6 cellular contexts compared by ENCODE assay signal in genomic region chr20:29119684-29120469, GRCh38.
A peak's percentile ranks its signal among the peaks of the same experiment; 100 is the strongest.
DNase-seq lines count a peak whose midpoint lies in the region; ATAC-seq, FAIRE-seq and TF ChIP-seq lines count a peak whose summit lies in the region.
"Not testable (repeated sequence)": the region's sequence is repeated elsewhere in the genome, so short reads cannot be mapped to it uniquely, and the experiment has no call there.

No MANE protein-coding gene starts in this region.

- peak; percentile 65 for DNase-seq in Caki2 (ENCODE audit: low read depth)
- DNase-seq in RWPE2 (ENCODE audit: low spot score); HepG2 (ENCODE audit: low spot score); omental fat pad (ENCODE audit: low spot score); upper lobe of right lung: not testable (repeated sequence)

- intact Hi-C loops in HepG2 (cut with micrococcal nuclease; ENCODE audit: unreplicated experiment) = not testable (repeated sequence)
- intact Hi-C loops in upper lobe of right lung (cut with DNase I) = loop anchor here (10.0 kb wide), 1 partner anchor 755 kb away; no protein-coding TSS in a partner anchor

- H3K27me3 ChIP-seq in RWPE2 (ENCODE audit: insufficient read depth, poor library complexity, severe bottlenecking); HepG2 (ENCODE audit: control insufficient read depth in 1 of 2, insufficient read depth in 2 of 2, low read length in 2 of 2); upper lobe of right lung: not testable (repeated sequence)

- TF ChIP-seq EP300 in HepG2 (IDR thresholded peaks at IDR 0.05; ENCODE audit: low read depth in 2 of 2, low read length in 2 of 2); HepG2 (CRISPR knock-in tag; IDR thresholded peaks at IDR 0.05; ENCODE audit: borderline replicate concordance): not testable (repeated sequence)

- POLR2A ChIA-PET in HEK293 (lab: Yijun Ruan, JAX); HepG2 (lab: Yijun Ruan, JAX): not testable (repeated sequence)

- 28% methylated on average over 9 of the region's 9 CpGs for WGBS in HepG2 (ENCODE audit: low lambda C conversion rate)

- CTCF ChIA-PET in HEK293 (lab: Yijun Ruan, JAX) = interaction anchor here (0.7 kb wide), 2 partner anchors 50 to 669 kb away, joined by 3 read pairs; no protein-coding TSS in a partner anchor
- CTCF ChIA-PET in HepG2 (lab: Yijun Ruan, JAX; ENCODE audit: low intra/inter-chr PET ratio, low total read pairs) = not testable (repeated sequence)

- not testable (repeated sequence) for H3K9me3 ChIP-seq in HEK293 (ENCODE audit: control insufficient read depth, insufficient read depth, low read depth, low read length); RWPE2 (ENCODE audit: severe bottlenecking); upper lobe of right lung
- H3K9me3 ChIP-seq in HepG2 (ENCODE audit: low read length) = peaks cover 63% of the 10 kb centered on the region

- not testable (repeated sequence) for H3K79me2 ChIP-seq in HepG2 (ENCODE audit: insufficient read depth, low read length)

- ATAC-seq in RWPE2 (ENCODE audit: low read depth) (peak; percentile 17; the same call in 1 of the 3 replicates), omental fat pad (ENCODE audit: low FRiP score) (peak; percentile 73), upper lobe of right lung (peak; percentile 29)
- not testable (repeated sequence) for ATAC-seq in HepG2

- not testable (repeated sequence) for FAIRE-seq in HepG2 (lab: Jason Lieb, UNC)

- TF ChIP-seq RAD21 in HepG2 (CRISPR knock-in tag; IDR thresholded peaks at IDR 0.05) = not testable (repeated sequence)

- not testable (repeated sequence) for H3K4me1 ChIP-seq in HEK293 (ENCODE audit: control insufficient read depth, insufficient read depth, low read length); RWPE2 (ENCODE audit: insufficient read depth, poor library complexity, severe bottlenecking); HepG2 (ENCODE audit: insufficient read depth, low read length); upper lobe of right lung

- H3K4me3 ChIP-seq in HEK293 (ENCODE audit: low read depth, low read length); RWPE2 (ENCODE audit: severe bottlenecking); HepG2 (replicated peaks in 1 of 3; ENCODE audit: insufficient read depth in 1 of 3, low read depth in 2 of 3, low read length in 3 of 3); upper lobe of right lung: not testable (repeated sequence)

- not testable (repeated sequence) for H3K36me3 ChIP-seq in HEK293 (ENCODE audit: control insufficient read depth in 2 of 2, insufficient read depth in 1 of 2, low read length in 2 of 2); RWPE2 (ENCODE audit: low read depth); HepG2 (replicated peaks in 1 of 2; ENCODE audit: control insufficient read depth in 1 of 2, insufficient read depth in 2 of 2, low read length in 2 of 2); upper lobe of right lung

- not testable (repeated sequence) for H3K27ac ChIP-seq in HEK293 (ENCODE audit: extremely low read depth, low read depth, low read length); RWPE2 (ENCODE audit: poor library complexity, severe bottlenecking); HepG2 (ENCODE audit: extremely low read length, insufficient read depth, low read length); upper lobe of right lung

- BruUV-seq in HepG2 (replicated peaks; lab: Mats Ljungman, UMichigan) = not testable (repeated sequence)

- not testable (repeated sequence) for TF ChIP-seq CTCF in HEK293 (tag by site-specific recombination; IDR thresholded peaks at IDR 0.05); RWPE2 (IDR thresholded peaks at IDR 0.05; ENCODE audit: poor library complexity, severe bottlenecking); HepG2 (CRISPR knock-in tag; IDR thresholded peaks at IDR 0.05); omental fat pad (IDR thresholded peaks at IDR 0.05); upper lobe of right lung (IDR thresholded peaks at IDR 0.05)

- in situ Hi-C loops in Caki2 (cut with HindIII; ENCODE audit: low pct_unique_long_range_greater_than_20kb, low sequenced_read_pairs); HepG2 (cut with HindIII; ENCODE audit: extremely low pct_ligation_motif_present, low pct_unique_long_range_greater_than_20kb): not testable (repeated sequence)

- not testable (repeated sequence) for H4K20me1 ChIP-seq in HepG2 (ENCODE audit: insufficient read depth, low read length)

- not testable (repeated sequence) for H3K9ac ChIP-seq in HepG2 (ENCODE audit: insufficient read depth, low read depth, low read length)

- not testable (repeated sequence) for TF ChIP-seq POLR2A in HepG2 (IDR thresholded peaks at IDR 0.05; ENCODE audit: insufficient read depth in 1 of 2, low read depth in 2 of 2, low read length in 2 of 2)

- not testable (repeated sequence) for H3K4me2 ChIP-seq in HepG2 (ENCODE audit: low read depth, low read length)

- not testable (repeated sequence) for H2AFZ ChIP-seq in HepG2 (ENCODE audit: low read length)

TF ChIP-seq in HEK293, 187 proteins besides CTCF, POLR2A, EP300 and RAD21:
- TF ChIP-seq ATF2 (tag by site-specific recombination; IDR thresholded peaks at IDR 0.05; ENCODE audit: low read depth) = peak; percentile 91
- TF ChIP-seq ZBTB21 (tag by site-specific recombination; IDR thresholded peaks at IDR 0.05) = peak; percentile 77

TF ChIP-seq in HepG2, 621 proteins besides CTCF, POLR2A, EP300 and RAD21:
- TF ChIP-seq CREB1 (IDR thresholded peaks at IDR 0.05) (peak; percentile 93), ATF7 (IDR thresholded peaks at IDR 0.05) (peak; percentile 97)
- not testable (repeated sequence) for TF ChIP-seq CREB1, ATF7 (CRISPR knock-in tag; IDR thresholded peaks at IDR 0.05)
